ENCODE assay signal across 25 cellular contexts in the genomic region with DNA sequence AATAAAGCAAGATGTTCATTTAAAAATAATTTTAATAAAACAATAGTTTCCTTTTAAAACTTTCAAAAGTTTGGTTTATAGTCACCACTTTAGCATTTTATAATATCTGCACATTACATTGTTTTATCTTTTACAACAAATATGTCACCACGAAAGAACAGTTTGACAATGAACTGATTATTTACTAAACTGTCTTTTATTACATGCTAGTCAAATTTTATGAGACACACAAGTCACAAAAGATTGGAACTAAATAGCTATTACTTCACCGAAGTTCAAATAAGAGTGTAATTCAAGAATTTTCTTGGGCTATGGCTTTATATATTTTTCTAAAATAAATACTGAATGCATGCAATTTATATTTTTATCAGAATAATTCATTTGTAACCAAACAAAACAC. TPM values are rescaled to one million over a fixed set of nuclear protein-coding genes. Genes with fewer than 3 reads are reported as not detected.
"Had no signal": no experiment of that assay in that cellular context is flagged by ENCODE, and none has a peak within 500 bp of the region (broad histone marks: within the 10 kb centered on the region; RNA-seq: fewer than 3 reads in every experiment).

No MANE protein-coding gene starts in this region.

- H3K4me3 Mint-ChIP-seq: activated CD8-positive, alpha-beta T cell treated with anti-CD3 and anti-CD28 coated beads, Interleukin-2, amount 10 ng/mL, durations not matched to agents 7 days and 5 days; activated naive CD8-positive, alpha-beta T cell; activated T-helper 17 cell treated with anti-CD3 and anti-CD28 coated beads, Interleukin-2, amount 50 U/mL, for 72 hours; naive thymus-derived CD8-positive, alpha-beta T cell; neural progenitor cell; stimulated activated effector memory CD8-positive, alpha-beta T cell treated with anti-CD3 and anti-CD28 coated beads, Interleukin-12 subunit alpha, Interleukin-12 subunit beta, amount 100 ng/mL, for 72 hours had no signal

- H3K27me3 Mint-ChIP-seq: activated naive CD8-positive, alpha-beta T cell; activated T-helper 17 cell treated with anti-CD3 and anti-CD28 coated beads, Interleukin-2, amount 50 U/mL, for 72 hours; naive thymus-derived CD8-positive, alpha-beta T cell had no signal

- H3K4me1 ChIP-seq: adrenal gland, neural progenitor cell had no signal

- H3K9me3 Mint-ChIP-seq: activated T-helper 17 cell treated with anti-CD3 and anti-CD28 coated beads, Interleukin-2, amount 50 U/mL, for 72 hours; naive thymus-derived CD8-positive, alpha-beta T cell; neural progenitor cell; stimulated activated effector memory CD8-positive, alpha-beta T cell treated with anti-CD3 and anti-CD28 coated beads, Interleukin-12 subunit alpha, Interleukin-12 subunit beta, amount 100 ng/mL, for 72 hours had no signal

- H3K4me2 ChIP-seq: neural progenitor cell had no signal

- H3K36me3 ChIP-seq: neural progenitor cell had no signal

- H3K9me3 ChIP-seq: adrenal gland, ascending aorta, esophagus muscularis mucosa, gastroesophageal sphincter, stomach, suprapubic skin, tibial nerve had no signal

- H3K9ac ChIP-seq: neural progenitor cell had no signal

- H3K4me3 ChIP-seq: adrenal gland, ascending aorta, esophagus muscularis mucosa, gastroesophageal sphincter, neural progenitor cell, stomach, suprapubic skin, tibial nerve had no signal

- H3K27ac Mint-ChIP-seq: activated CD8-positive, alpha-beta T cell treated with anti-CD3 and anti-CD28 coated beads, Interleukin-2, amount 10 ng/mL, durations not matched to agents 7 days and 5 days; activated naive CD8-positive, alpha-beta T cell; activated T-helper 17 cell treated with anti-CD3 and anti-CD28 coated beads, Interleukin-2, amount 50 U/mL, for 72 hours; neural progenitor cell; stimulated activated effector memory CD8-positive, alpha-beta T cell treated with anti-CD3 and anti-CD28 coated beads, Interleukin-12 subunit alpha, Interleukin-12 subunit beta, amount 100 ng/mL, for 72 hours had no signal

- H2AFZ ChIP-seq: neural progenitor cell had no signal

- H3K27ac ChIP-seq: adrenal gland, ascending aorta, brain microvascular endothelial cell, neural progenitor cell, suprapubic skin, tibial nerve had no signal

- H3K27me3 ChIP-seq: adrenal gland, ascending aorta, brain microvascular endothelial cell, esophagus muscularis mucosa, gastroesophageal sphincter, neural progenitor cell, stomach, suprapubic skin, tibial nerve had no signal

- ATAC-seq: activated CD8-positive, alpha-beta T cell treated with anti-CD3 and anti-CD28 coated beads, Interleukin-2, amount 10 ng/mL, durations not matched to agents 7 days and 5 days; activated T-helper 17 cell treated with anti-CD3 and anti-CD28 coated beads, Interleukin-2, amount 50 U/mL, for 72 hours; gastroesophageal sphincter; left lobe of liver; naive thymus-derived CD8-positive, alpha-beta T cell; stimulated activated effector memory CD8-positive, alpha-beta T cell treated with anti-CD3 and anti-CD28 coated beads, Interleukin-12 subunit alpha, Interleukin-12 subunit beta, amount 100 ng/mL, for 72 hours had no signal

- DNase-seq: activated CD4-positive, alpha-beta T cell treated with anti-CD3 and anti-CD28 coated beads for 1 hour; activated CD4-positive, alpha-beta T cell treated with anti-CD3 and anti-CD28 coated beads, Interleukin-2, amount 50 U/mL, for 1 hour; activated CD8-positive, alpha-beta T cell treated with anti-CD3 and anti-CD28 coated beads, Interleukin-2, amount 10 ng/mL, durations not matched to agents 7 days and 5 days; activated naive CD4-positive, alpha-beta T cell; activated T-cell treated with anti-CD3 and anti-CD28 coated beads, Interleukin-2, amount 50 U/mL, for 1 hour; adrenal gland; brain microvascular endothelial cell; central memory CD4-positive, alpha-beta T cell; effector memory CD4-positive, alpha-beta T cell; naive thymus-derived CD8-positive, alpha-beta T cell; retina; stimulated activated CD4-positive, alpha-beta T cell treated with anti-CD3 and anti-CD28 coated beads, Interleukin-2, amount 100 ng/mL, for 24 hours; stomach; SW 1271 had no signal

- FAIRE-seq: urothelium cell line had no signal

RNA-seq across cellular contexts. Expression of a gene that starts 57.5 kb away (rescaled TPM):
- total RNA-seq: ascending aorta had no signal
